Comparison of ENCODE assay signal across 25 cellular contexts in genomic region chr3:130084581-130084980, GRCh38.
"Had no signal": no experiment of that assay in that cellular context is flagged by ENCODE, and none has a peak within 500 bp of the region (broad histone marks: within the 10 kb centered on the region; RNA-seq: fewer than 3 reads in every experiment).

No MANE protein-coding gene starts in this region.

- DNase-seq: activated B cell treated with CpG ODN at 0.5 μM for 24 hours; activated CD4-positive, alpha-beta T cell treated with anti-CD3 and anti-CD28 coated beads for 48 hours; activated CD4-positive, alpha-beta T cell treated with anti-CD3 and anti-CD28 coated beads, Interleukin-2, amount 50 U/mL, for 1 hour; activated CD4-positive, alpha-beta T cell treated with anti-CD3 and anti-CD28 coated beads, Interleukin-2, amount 50 U/mL, for 48 hours; activated CD8-positive, alpha-beta memory T cell treated with anti-CD3 and anti-CD28 coated beads for 24 hours; activated CD8-positive, alpha-beta T cell treated with anti-CD3 and anti-CD28 coated beads for 36 hours; activated effector memory CD4-positive, alpha-beta T cell treated with Interleukin-2 at 50 U/mL for 16 hours; activated gamma-delta T cell treated with Interleukin-2 at 50 U/mL for 16 hours; activated naive CD4-positive, alpha-beta T cell treated with anti-CD3 and anti-CD28 coated beads, Interleukin-2, amount 50 U/mL, for 16 hours; activated naive CD4-positive, alpha-beta T cell treated with Interleukin-2 at 50 U/mL for 16 hours; activated T-cell treated with anti-CD3 and anti-CD28 coated beads, Interleukin-2, amount 50 U/mL, for 4 hours; amniotic stem cell; anterior cingulate cortex; body of pancreas; caudate nucleus; cortex of kidney; dermis blood vessel endothelial cell; effector CD4-positive, alpha-beta T cell; effector memory CD8-positive, alpha-beta T cell; esophagus squamous epithelium; foreskin melanocyte; heart right ventricle; T-helper 2 cell had no signal

- ATAC-seq: activated CD4-positive, CD25-positive, alpha-beta regulatory T cell treated with anti-CD3 and anti-CD28 coated beads, Interleukin-2, amount 50 U/mL, for 24 hours; activated CD8-positive, alpha-beta T cell treated with anti-CD3 and anti-CD28 coated beads for 36 hours; activated T-cell treated with anti-CD3 and anti-CD28 coated beads, Interleukin-2, amount 50 U/mL, for 4 hours; activated T-helper 17 cell treated with anti-CD3 and anti-CD28 coated beads, Interleukin-2, amount 50 U/mL, for 72 hours; body of pancreas; effector memory CD8-positive, alpha-beta T cell; heart right ventricle had no signal
